Comparison of ENCODE assay signal across 1 cellular context in the genomic region with DNA sequence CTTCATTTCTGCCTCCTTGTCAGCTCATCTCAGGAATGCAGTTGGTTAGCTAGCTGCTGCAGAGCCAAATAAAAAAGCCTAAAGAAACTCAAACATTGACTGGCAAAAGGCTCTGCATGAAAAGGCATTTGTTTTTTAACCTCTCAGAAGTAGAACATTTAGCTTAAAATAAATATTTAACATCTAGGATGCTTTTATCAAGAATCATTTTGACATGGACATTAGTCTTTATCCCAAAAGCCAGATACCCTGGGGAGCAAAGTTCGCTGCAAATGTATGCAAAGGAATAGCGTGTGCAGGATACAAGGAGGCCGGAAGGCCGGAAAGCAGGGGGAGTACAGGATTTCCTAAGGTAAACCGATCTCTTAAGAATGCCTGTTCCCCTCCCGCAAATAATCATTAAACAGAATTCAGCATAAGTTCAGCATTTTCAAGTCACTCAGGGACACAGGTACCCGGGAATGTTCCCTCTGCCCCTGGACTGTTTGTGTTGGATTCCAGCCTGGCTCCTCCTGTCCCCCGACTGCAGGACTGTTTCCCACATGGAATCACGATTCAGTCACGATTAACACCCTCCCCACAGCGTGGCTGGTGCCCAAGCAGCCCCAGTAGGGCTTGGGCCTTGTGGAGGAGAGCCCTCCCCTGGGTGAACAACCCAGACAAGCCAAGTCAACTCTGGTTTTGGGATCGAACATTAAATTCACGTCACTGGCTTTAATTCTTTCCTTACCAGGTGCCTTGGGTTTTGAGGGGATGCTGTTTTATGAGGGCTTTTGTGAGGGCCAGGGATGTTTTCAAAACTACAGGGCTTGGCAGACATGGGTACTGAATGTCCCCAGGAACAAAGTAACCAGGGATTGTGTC.
TF ChIP-seq lines count a peak whose summit lies in the region.

No MANE protein-coding gene starts in this region.

TF ChIP-seq in HepG2, 621 proteins besides CTCF, POLR2A, EP300 and RAD21 (continued from another document and continues in another):
- TF ChIP-seq, protein P1, sequence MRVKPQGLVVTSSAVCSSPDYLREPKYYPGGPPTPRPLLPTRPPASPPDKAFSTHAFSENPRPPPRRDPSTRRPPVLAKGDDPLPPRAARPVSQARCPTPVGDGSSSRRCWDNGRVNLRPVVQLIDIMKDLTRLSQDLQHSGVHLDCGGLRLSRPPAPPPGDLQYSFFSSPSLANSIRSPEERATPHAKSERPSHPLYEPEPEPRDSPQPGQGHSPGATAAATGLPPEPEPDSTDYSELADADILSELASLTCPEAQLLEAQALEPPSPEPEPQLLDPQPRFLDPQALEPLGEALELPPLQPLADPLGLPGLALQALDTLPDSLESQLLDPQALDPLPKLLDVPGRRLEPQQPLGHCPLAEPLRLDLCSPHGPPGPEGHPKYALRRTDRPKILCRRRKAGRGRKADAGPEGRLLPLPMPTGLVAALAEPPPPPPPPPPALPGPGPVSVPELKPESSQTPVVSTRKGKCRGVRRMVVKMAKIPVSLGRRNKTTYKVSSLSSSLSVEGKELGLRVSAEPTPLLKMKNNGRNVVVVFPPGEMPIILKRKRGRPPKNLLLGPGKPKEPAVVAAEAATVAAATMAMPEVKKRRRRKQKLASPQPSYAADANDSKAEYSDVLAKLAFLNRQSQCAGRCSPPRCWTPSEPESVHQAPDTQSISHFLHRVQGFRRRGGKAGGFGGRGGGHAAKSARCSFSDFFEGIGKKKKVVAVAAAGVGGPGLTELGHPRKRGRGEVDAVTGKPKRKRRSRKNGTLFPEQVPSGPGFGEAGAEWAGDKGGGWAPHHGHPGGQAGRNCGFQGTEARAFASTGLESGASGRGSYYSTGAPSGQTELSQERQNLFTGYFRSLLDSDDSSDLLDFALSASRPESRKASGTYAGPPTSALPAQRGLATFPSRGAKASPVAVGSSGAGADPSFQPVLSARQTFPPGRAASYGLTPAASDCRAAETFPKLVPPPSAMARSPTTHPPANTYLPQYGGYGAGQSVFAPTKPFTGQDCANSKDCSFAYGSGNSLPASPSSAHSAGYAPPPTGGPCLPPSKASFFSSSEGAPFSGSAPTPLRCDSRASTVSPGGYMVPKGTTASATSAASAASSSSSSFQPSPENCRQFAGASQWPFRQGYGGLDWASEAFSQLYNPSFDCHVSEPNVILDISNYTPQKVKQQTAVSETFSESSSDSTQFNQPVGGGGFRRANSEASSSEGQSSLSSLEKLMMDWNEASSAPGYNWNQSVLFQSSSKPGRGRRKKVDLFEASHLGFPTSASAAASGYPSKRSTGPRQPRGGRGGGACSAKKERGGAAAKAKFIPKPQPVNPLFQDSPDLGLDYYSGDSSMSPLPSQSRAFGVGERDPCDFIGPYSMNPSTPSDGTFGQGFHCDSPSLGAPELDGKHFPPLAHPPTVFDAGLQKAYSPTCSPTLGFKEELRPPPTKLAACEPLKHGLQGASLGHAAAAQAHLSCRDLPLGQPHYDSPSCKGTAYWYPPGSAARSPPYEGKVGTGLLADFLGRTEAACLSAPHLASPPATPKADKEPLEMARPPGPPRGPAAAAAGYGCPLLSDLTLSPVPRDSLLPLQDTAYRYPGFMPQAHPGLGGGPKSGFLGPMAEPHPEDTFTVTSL (CRISPR knock-in tag; IDR thresholded peaks at IDR 0.05; ENCODE audit: borderline replicate concordance), result peak; percentile 31; the same call in 1 of the 2 replicates
- TF ChIP-seq SNAPC2 (CRISPR knock-in tag; IDR thresholded peaks at IDR 0.05), result no peak; the same call in 1 of the 2 replicates
- peak; percentile 93 for TF ChIP-seq NCOA2 (CRISPR knock-in tag; IDR thresholded peaks at IDR 0.05)
- no peak for TF ChIP-seq TEAD2 (CRISPR knock-in tag; IDR thresholded peaks at IDR 0.05)
- TF ChIP-seq, protein P2, sequence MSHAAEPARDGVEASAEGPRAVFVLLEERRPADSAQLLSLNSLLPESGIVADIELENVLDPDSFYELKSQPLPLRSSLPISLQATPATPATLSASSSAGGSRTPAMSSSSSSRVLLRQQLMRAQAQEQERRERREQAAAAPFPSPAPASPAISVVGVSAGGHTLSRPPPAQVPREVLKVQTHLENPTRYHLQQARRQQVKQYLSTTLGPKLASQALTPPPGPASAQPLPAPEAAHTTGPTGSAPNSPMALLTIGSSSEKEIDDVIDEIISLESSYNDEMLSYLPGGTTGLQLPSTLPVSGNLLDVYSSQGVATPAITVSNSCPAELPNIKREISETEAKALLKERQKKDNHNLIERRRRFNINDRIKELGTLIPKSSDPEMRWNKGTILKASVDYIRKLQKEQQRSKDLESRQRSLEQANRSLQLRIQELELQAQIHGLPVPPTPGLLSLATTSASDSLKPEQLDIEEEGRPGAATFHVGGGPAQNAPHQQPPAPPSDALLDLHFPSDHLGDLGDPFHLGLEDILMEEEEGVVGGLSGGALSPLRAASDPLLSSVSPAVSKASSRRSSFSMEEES (CRISPR knock-in tag; IDR thresholded peaks at IDR 0.05), result peak; percentile 34; the same call in 1 of the 2 replicates
- TF ChIP-seq DR1 (CRISPR knock-in tag; IDR thresholded peaks at IDR 0.05), result no peak
- peak; percentile 93 for TF ChIP-seq ISL2 (CRISPR knock-in tag; IDR thresholded peaks at IDR 0.05)
- peak; percentile 55; the same call in 1 of the 2 replicates for TF ChIP-seq IRF2 (CRISPR knock-in tag; IDR thresholded peaks at IDR 0.05)
- TF ChIP-seq, protein P3, sequence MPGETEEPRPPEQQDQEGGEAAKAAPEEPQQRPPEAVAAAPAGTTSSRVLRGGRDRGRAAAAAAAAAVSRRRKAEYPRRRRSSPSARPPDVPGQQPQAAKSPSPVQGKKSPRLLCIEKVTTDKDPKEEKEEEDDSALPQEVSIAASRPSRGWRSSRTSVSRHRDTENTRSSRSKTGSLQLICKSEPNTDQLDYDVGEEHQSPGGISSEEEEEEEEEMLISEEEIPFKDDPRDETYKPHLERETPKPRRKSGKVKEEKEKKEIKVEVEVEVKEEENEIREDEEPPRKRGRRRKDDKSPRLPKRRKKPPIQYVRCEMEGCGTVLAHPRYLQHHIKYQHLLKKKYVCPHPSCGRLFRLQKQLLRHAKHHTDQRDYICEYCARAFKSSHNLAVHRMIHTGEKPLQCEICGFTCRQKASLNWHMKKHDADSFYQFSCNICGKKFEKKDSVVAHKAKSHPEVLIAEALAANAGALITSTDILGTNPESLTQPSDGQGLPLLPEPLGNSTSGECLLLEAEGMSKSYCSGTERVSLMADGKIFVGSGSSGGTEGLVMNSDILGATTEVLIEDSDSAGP (CRISPR knock-in tag; IDR thresholded peaks at IDR 0.05; ENCODE audit: borderline replicate concordance), result peak; percentile 31; the same call in 1 of the 2 replicates
- peak; percentile 59; the same call in 1 of the 2 replicates for TF ChIP-seq DPF2 (CRISPR knock-in tag; IDR thresholded peaks at IDR 0.05; ENCODE audit: borderline replicate concordance, low read depth)
- 0 out of 2 replicates have a peak, but pooled peaks have one; percentile 36 for TF ChIP-seq ONECUT2 (CRISPR knock-in tag; IDR thresholded peaks at IDR 0.05)
- TF ChIP-seq, protein P4, sequence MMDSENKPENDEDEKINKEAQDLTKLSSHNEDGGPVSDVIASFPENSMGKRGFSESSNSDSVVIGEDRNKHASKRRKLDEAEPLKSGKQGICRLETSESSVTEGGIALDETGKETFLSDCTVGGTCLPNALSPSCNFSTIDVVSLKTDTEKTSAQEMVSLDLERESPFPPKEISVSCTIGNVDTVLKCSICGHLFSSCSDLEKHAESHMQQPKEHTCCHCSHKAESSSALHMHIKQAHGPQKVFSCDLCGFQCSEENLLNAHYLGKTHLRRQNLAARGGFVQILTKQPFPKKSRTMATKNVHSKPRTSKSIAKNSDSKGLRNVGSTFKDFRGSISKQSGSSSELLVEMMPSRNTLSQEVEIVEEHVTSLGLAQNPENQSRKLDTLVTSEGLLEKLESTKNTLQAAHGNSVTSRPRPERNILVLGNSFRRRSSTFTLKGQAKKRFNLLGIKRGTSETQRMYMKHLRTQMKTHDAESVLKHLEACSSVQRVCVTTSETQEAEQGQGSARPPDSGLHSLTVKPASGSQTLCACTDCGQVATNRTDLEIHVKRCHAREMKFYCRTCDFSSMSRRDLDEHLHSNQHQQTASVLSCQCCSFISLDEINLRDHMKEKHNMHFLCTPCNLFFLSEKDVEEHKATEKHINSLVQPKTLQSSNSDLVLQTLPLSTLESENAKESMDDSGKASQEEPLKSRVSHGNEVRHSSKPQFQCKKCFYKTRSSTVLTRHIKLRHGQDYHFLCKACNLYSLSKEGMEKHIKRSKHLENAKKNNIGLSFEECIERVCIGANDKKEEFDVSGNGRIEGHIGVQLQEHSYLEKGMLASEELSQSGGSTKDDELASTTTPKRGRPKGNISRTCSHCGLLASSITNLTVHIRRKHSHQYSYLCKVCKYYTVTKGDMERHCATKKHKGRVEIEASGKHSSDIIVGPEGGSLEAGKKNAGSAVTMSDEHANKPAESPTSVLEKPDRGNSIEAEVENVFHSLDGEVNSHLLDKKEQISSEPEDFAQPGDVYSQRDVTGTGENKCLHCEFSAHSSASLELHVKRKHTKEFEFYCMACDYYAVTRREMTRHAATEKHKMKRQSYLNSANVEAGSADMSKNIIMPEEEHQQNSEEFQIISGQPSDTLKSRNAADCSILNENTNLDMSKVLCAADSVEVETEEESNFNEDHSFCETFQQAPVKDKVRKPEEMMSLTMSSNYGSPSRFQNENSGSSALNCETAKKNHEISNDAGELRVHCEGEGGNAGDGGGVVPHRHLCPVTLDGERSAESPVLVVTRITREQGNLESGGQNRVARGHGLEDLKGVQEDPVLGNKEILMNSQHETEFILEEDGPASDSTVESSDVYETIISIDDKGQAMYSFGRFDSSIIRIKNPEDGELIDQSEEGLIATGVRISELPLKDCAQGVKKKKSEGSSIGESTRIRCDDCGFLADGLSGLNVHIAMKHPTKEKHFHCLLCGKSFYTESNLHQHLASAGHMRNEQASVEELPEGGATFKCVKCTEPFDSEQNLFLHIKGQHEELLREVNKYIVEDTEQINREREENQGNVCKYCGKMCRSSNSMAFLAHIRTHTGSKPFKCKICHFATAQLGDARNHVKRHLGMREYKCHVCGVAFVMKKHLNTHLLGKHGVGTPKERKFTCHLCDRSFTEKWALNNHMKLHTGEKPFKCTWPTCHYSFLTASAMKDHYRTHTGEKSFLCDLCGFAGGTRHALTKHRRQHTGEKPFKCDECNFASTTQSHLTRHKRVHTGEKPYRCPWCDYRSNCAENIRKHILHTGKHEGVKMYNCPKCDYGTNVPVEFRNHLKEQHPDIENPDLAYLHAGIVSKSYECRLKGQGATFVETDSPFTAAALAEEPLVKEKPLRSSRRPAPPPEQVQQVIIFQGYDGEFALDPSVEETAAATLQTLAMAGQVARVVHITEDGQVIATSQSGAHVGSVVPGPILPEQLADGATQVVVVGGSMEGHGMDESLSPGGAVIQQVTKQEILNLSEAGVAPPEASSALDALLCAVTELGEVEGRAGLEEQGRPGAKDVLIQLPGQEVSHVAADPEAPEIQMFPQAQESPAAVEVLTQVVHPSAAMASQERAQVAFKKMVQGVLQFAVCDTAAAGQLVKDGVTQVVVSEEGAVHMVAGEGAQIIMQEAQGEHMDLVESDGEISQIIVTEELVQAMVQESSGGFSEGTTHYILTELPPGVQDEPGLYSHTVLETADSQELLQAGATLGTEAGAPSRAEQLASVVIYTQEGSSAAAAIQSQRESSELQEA (CRISPR knock-in tag; IDR thresholded peaks at IDR 0.05; ENCODE audit: not compliant biosample characterization), result peak; percentile 33
- peak; percentile 41; the same call in 1 of the 2 replicates for TF ChIP-seq ZNF709 (CRISPR knock-in tag; IDR thresholded peaks at IDR 0.05)
- peak; percentile 53; the same call in 1 of the 2 replicates for TF ChIP-seq ZNF772 (CRISPR knock-in tag; IDR thresholded peaks at IDR 0.05)
- TF ChIP-seq, protein P5, sequence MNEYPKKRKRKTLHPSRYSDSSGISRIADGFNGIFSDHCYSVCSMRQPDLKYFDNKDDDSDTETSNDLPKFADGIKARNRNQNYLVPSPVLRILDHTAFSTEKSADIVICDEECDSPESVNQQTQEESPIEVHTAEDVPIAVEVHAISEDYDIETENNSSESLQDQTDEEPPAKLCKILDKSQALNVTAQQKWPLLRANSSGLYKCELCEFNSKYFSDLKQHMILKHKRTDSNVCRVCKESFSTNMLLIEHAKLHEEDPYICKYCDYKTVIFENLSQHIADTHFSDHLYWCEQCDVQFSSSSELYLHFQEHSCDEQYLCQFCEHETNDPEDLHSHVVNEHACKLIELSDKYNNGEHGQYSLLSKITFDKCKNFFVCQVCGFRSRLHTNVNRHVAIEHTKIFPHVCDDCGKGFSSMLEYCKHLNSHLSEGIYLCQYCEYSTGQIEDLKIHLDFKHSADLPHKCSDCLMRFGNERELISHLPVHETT (CRISPR knock-in tag; conservative IDR thresholded peaks at IDR 0.05), result no peak
- peak; percentile 59; the same call in 1 of the 2 replicates for TF ChIP-seq ESRRA (CRISPR knock-in tag; IDR thresholded peaks at IDR 0.05; ENCODE audit: low read depth)
- TF ChIP-seq, protein P6, sequence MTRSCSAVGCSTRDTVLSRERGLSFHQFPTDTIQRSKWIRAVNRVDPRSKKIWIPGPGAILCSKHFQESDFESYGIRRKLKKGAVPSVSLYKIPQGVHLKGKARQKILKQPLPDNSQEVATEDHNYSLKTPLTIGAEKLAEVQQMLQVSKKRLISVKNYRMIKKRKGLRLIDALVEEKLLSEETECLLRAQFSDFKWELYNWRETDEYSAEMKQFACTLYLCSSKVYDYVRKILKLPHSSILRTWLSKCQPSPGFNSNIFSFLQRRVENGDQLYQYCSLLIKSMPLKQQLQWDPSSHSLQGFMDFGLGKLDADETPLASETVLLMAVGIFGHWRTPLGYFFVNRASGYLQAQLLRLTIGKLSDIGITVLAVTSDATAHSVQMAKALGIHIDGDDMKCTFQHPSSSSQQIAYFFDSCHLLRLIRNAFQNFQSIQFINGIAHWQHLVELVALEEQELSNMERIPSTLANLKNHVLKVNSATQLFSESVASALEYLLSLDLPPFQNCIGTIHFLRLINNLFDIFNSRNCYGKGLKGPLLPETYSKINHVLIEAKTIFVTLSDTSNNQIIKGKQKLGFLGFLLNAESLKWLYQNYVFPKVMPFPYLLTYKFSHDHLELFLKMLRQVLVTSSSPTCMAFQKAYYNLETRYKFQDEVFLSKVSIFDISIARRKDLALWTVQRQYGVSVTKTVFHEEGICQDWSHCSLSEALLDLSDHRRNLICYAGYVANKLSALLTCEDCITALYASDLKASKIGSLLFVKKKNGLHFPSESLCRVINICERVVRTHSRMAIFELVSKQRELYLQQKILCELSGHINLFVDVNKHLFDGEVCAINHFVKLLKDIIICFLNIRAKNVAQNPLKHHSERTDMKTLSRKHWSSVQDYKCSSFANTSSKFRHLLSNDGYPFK (CRISPR knock-in tag; IDR thresholded peaks at IDR 0.05; ENCODE audit: borderline replicate concordance), result 0 out of 2 replicates have a peak, but pooled peaks have one; percentile 30
- TF ChIP-seq RCOR2 (CRISPR knock-in tag; IDR thresholded peaks at IDR 0.05), result peak; percentile 60; the same call in 1 of the 2 replicates
- 0 out of 2 replicates have a peak, but pooled peaks have one; percentile 42 for TF ChIP-seq ZNF501 (CRISPR knock-in tag; IDR thresholded peaks at IDR 0.05)
- TF ChIP-seq, protein P7, sequence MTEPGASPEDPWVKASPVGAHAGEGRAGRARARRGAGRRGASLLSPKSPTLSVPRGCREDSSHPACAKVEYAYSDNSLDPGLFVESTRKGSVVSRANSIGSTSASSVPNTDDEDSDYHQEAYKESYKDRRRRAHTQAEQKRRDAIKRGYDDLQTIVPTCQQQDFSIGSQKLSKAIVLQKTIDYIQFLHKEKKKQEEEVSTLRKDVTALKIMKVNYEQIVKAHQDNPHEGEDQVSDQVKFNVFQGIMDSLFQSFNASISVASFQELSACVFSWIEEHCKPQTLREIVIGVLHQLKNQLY (CRISPR knock-in tag; IDR thresholded peaks at IDR 0.05), result peak; percentile 56; the same call in 1 of the 2 replicates
